ENCODE assay signal across 18 cellular contexts in the genomic region with DNA sequence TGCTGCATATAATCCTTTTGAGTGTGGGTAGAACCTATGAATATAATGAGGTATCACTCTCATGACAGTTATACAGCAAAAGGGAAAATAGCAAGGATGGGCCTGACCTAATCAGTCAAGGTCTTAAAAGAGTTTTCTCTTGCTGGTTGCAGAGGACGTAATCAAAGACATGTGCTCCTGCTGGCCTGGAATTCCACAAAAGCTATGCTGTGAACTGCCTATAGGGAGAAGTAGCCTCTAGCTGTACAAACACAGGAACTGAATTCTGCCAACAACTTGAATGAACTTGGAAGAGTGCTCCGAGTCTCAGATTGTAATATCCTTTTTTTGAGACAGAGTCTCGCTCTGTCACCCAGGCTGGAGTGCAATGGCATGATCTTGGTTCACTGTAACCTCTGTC.
DNase-seq lines count a peak whose midpoint lies in the region; ATAC-seq and TF ChIP-seq lines count a peak whose summit lies in the region.
"Had no signal": no experiment of that assay in that cellular context is flagged by ENCODE, and none has a peak within 500 bp of the region (broad histone marks: within the 10 kb centered on the region; RNA-seq: fewer than 3 reads in every experiment).

No MANE protein-coding gene starts in this region.

- H3K4me3 ChIP-seq in Panc1 (ENCODE audit: low read depth in 2 of 2, low read length in 2 of 2), result no peak overlapping the region
- H3K4me3 ChIP-seq in choroid plexus epithelial cell (ENCODE audit: low read depth, low read length), result no peak overlapping the region
- H3K4me3 ChIP-seq: GM12878 had no signal

- peaks cover 13% of the 10 kb centered on the region for H3K4me1 ChIP-seq in Panc1 (ENCODE audit: control insufficient read depth, insufficient read depth, low read length)
- H3K4me1 ChIP-seq: BE2C had no signal

- no peaks in the 10 kb centered on the region for H3K27me3 ChIP-seq in Panc1 (ENCODE audit: control insufficient read depth, insufficient read depth, low read length)
- H3K27me3 ChIP-seq: BE2C had no signal

- TF ChIP-seq CTCF in Panc1 (IDR thresholded peaks at IDR 0.05) (no peak), choroid plexus epithelial cell (conservative IDR thresholded peaks at IDR 0.05; ENCODE audit: low read depth, low read length) (no peak)

- in situ Hi-C loops in Panc1 (cut with HindIII; ENCODE audit: low pct_unique_long_range_greater_than_20kb, low sequenced_read_pairs), result no loop called here

- POLR2A ChIA-PET in Panc1 (lab: Charles Lee), result no interaction called here

- no TSS peak for BruUV-seq in Panc1 (replicated peaks; lab: Mats Ljungman, UMichigan)

- CTCF ChIA-PET in Panc1 (lab: Charles Lee), result no interaction called here

- no peaks in the 10 kb centered on the region for H3K36me3 ChIP-seq in Panc1 (ENCODE audit: control insufficient read depth, insufficient read depth, low read length)
- H3K36me3 ChIP-seq: BE2C had no signal

- ATAC-seq in Panc1, result no peak
- ATAC-seq: GM12878 had no signal

- H3K27ac ChIP-seq in Panc1 (ENCODE audit: low read length), result peak overlapping the region; percentile 35; the same call in 1 of the 2 replicates

- H3K9me3 ChIP-seq in Panc1 (ENCODE audit: control insufficient read depth, insufficient read depth, low read depth, low read length), result no peaks in the 10 kb centered on the region
- H3K9me3 ChIP-seq: BE2C had no signal

- DNase-seq in Panc1 (ENCODE audit: low read depth, low spot score), result no peak
- peak; percentile 9 for DNase-seq in choroid plexus epithelial cell (ENCODE audit: low read depth)
- peak; percentile 47 for DNase-seq in fibroblast of gingiva (ENCODE audit: low read depth)
- peak; percentile 2 for DNase-seq in left kidney (ENCODE audit: low read depth, low spot score)
- no peak for DNase-seq in stimulated activated CD4-positive, alpha-beta T cell treated with anti-CD3 and anti-CD28 coated beads, Interleukin-4, amount 100 ng/mL, for 1 hour
- DNase-seq in posterior cingulate gyrus, result no peak
- no peak for DNase-seq in OCI-M1 (lab: John Stamatoyannopoulos, UW)
- DNase-seq: BE2C; C1 segment of cervical spinal cord; CD4-positive, CD25-positive, alpha-beta regulatory T cell; CD8-positive, alpha-beta memory T cell; COR-L47; DMS 273 treated with DMSO at 0.1 percent for 48 hours; DMS53; DND-41; EL; H9 had no signal

- intact Hi-C loops in Panc1 (cut with micrococcal nuclease; ENCODE audit: unreplicated experiment) (loop anchor here (10.0 kb wide), 1 partner anchor 191 kb away; no protein-coding TSS in a partner anchor), posterior cingulate gyrus (cut with DNase I) (no loop called here)

Comparison
In these comparisons a context has a peak if more than half of its experiments do, and no peak if none do; other contexts are left out.
1. DNase-seq: peak in choroid plexus epithelial cell (single experiment), fibroblast of gingiva (single experiment) and left kidney (single experiment); none in Panc1 (single experiment), stimulated activated CD4-positive, alpha-beta T cell treated with anti-CD3 and anti-CD28 coated beads, Interleukin-4, amount 100 ng/mL, for 1 hour (single experiment), posterior cingulate gyrus (0 of 10) and OCI-M1 (single experiment).